Comparison of ENCODE assay signal across 21 cellular contexts in genomic region chr12:128956755-128957154, GRCh38.
"Had no signal": no experiment of that assay in that cellular context is flagged by ENCODE, and none has a peak within 500 bp of the region (broad histone marks: within the 10 kb centered on the region; RNA-seq: fewer than 3 reads in every experiment).

No MANE protein-coding gene starts in this region.

- H3K4me2 ChIP-seq: KMS-11, SK-N-SH had no signal

- H3K4me1 Mint-ChIP-seq: T-cell had no signal

- H3K4me3 ChIP-seq: K562 had no signal

- H3K4me3 Mint-ChIP-seq: T-cell had no signal

- H3K27ac Mint-ChIP-seq: T-cell had no signal

- ATAC-seq: HepG2, K562, Panc1, PC-3, T-cell had no signal

- H3K9ac ChIP-seq: KMS-11, SK-N-SH had no signal

- DNase-seq: IMR-90; Kasumi-1; NCI-H1092 treated with DMSO at 0.1 percent for 48 hours; NCI-H2029; NCI-H2081 treated with DMSO at 0.1 percent for 48 hours; NCI-H2171; NCI-H345; NCI-H446 treated with DMSO at 0.1 percent for 48 hours; NCI-H510A treated with DMSO at 0.1 percent for 48 hours; NCI-H526; NCI-H82; NK-92 treated with Interleukin-12 subunit alpha and Interleukin-12 subunit beta, amount 100 ng/mL, for 24 hours; PC-3; SHP77; SK-N-SH; SW 1271; T-cell had no signal

- H3K9me2 ChIP-seq: SK-N-SH had no signal

- H3K9me3 ChIP-seq: SK-N-SH had no signal
